23 cellular contexts compared by ENCODE assay signal in the genomic region with DNA sequence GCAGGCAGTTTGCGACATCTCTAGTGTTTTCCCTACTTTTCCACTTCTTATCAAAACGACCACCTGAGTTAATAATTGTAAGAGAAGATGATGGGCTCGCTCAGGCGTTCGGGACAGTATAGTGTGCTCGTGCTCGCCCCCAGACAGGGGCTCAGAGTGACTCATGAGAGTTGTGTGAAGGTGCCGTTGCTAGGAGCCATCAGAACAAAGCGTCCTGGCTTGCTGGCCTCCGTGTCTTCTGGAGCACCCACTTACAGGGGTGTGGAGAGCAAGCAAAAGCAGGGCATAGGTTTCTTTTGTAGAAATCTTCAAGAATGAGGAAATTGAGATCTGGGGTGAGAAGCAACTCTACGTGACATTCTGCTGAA.
DNase-seq lines count a peak whose midpoint lies in the region; ATAC-seq and TF ChIP-seq lines count a peak whose summit lies in the region.
"Had no signal": no experiment of that assay in that cellular context is flagged by ENCODE, and none has a peak within 500 bp of the region (broad histone marks: within the 10 kb centered on the region; RNA-seq: fewer than 3 reads in every experiment).

No MANE protein-coding gene starts in this region.

- peaks cover 9% of the 10 kb centered on the region for H3K9me3 ChIP-seq in mammary epithelial cell (replicated peaks; ENCODE audit: insufficient read depth, low read length)
- H3K9me3 ChIP-seq: heart left ventricle had no signal

- H3K4me1 ChIP-seq in mammary epithelial cell (ENCODE audit: insufficient read depth, low read length) = no peaks in the 10 kb centered on the region
- H3K4me1 ChIP-seq: heart left ventricle, stomach had no signal

- ATAC-seq in GM19324 (IDR thresholded peaks at IDR 0.05; ENCODE audit: low FRiP score, unreplicated experiment) (peak; percentile 41), HG03045 (IDR thresholded peaks at IDR 0.05; ENCODE audit: unreplicated experiment) (peak; percentile 42)
- no peak for ATAC-seq in activated T-helper 17 cell treated with anti-CD3 and anti-CD28 coated beads, Interleukin-2, amount 50 U/mL, for 72 hours (replicated peaks)
- ATAC-seq: HCT116, heart left ventricle had no signal

- dilution Hi-C loops in mammary epithelial cell (cut with HindIII; ENCODE audit: low sequenced_read_pairs) = no loop called here

- no peak for TF ChIP-seq CTCF in GM06990 (IDR thresholded peaks at IDR 0.05; ENCODE audit: insufficient read depth, low read length, poor library complexity, severe bottlenecking)
- no peak for TF ChIP-seq CTCF in mammary epithelial cell (conservative IDR thresholded peaks at IDR 0.05 in 1 of 2, IDR thresholded peaks at IDR 0.05 in 1 of 2; ENCODE audit: extremely low read depth in 1 of 2, insufficient read depth in 1 of 2, low read depth in 1 of 2, low read length in 2 of 2)

- no TSS peak for BruUV-seq in mammary epithelial cell (replicated peaks; lab: Mats Ljungman, UMichigan)

- H3K36me3 ChIP-seq in GM06990 (ENCODE audit: control insufficient read depth, insufficient read depth, low read length) = no peaks in the 10 kb centered on the region
- H3K36me3 ChIP-seq in mammary epithelial cell (ENCODE audit: insufficient read depth, low read length) = no peaks in the 10 kb centered on the region
- H3K36me3 ChIP-seq: heart left ventricle, ovary, stomach had no signal

- no peaks in the 10 kb centered on the region for H3K4me1 Mint-ChIP-seq in activated T-helper 17 cell treated with anti-CD3 and anti-CD28 coated beads, Interleukin-2, amount 50 U/mL, for 72 hours
- H3K4me1 Mint-ChIP-seq: activated naive CD4-positive, alpha-beta T cell treated with anti-CD3 and anti-CD28 coated beads, Interleukin-2, amount 10 ng/mL, durations not matched to agents 7 days and 5 days had no signal

- no peaks in the 10 kb centered on the region for H3K27me3 ChIP-seq in GM06990 (replicated peaks; ENCODE audit: control insufficient read depth, insufficient read depth, low read length)
- H3K27me3 ChIP-seq in mammary epithelial cell (ENCODE audit: insufficient read depth, low read length) = no peaks in the 10 kb centered on the region
- H3K27me3 ChIP-seq: ovary, stomach had no signal

- H3K4me3 Mint-ChIP-seq in activated T-helper 17 cell treated with anti-CD3 and anti-CD28 coated beads, Interleukin-2, amount 50 U/mL, for 72 hours = no peak overlapping the region
- H3K4me3 Mint-ChIP-seq: activated naive CD4-positive, alpha-beta T cell treated with anti-CD3 and anti-CD28 coated beads, Interleukin-2, amount 10 ng/mL, durations not matched to agents 7 days and 5 days had no signal

- WGBS in mammary epithelial cell (ENCODE audit: low coverage, missing lambda C conversion rate) = 37% methylated on average over 8 of the region's 11 CpGs

- no peaks in the 10 kb centered on the region for H4K20me1 ChIP-seq in mammary epithelial cell (ENCODE audit: insufficient read depth, low read length)

- no peak overlapping the region for H3K27ac Mint-ChIP-seq in activated T-helper 17 cell treated with anti-CD3 and anti-CD28 coated beads, Interleukin-2, amount 50 U/mL, for 72 hours
- H3K27ac Mint-ChIP-seq: activated naive CD4-positive, alpha-beta T cell treated with anti-CD3 and anti-CD28 coated beads, Interleukin-2, amount 10 ng/mL, durations not matched to agents 7 days and 5 days had no signal

- DNase-seq in GM06990 (ENCODE audit: extremely low read depth, insufficient read length) = peak; percentile 35
- peak; percentile 43 for DNase-seq in left kidney (ENCODE audit: low read depth, low spot score)
- DNase-seq in mammary epithelial cell = no peak
- DNase-seq in T1000 (lab: John Stamatoyannopoulos, UW) = no peak
- DNase-seq: activated CD4-positive, alpha-beta T cell treated with anti-CD3 and anti-CD28 coated beads for 1 hour; activated CD8-positive, alpha-beta memory T cell treated with anti-CD3 and anti-CD28 coated beads, Interleukin-2, amount 50 U/mL, for 4 hours; activated naive CD4-positive, alpha-beta T cell treated with anti-CD3 and anti-CD28 coated beads, Interleukin-2, amount 10 ng/mL, durations not matched to agents 7 days and 5 days; aorta; effector memory CD4-positive, alpha-beta T cell; GF-D8; heart left ventricle; immature natural killer cell; NCI-H1694; NCI-H226; ovary; stimulated activated CD4-positive, alpha-beta T cell treated with anti-CD3 and anti-CD28 coated beads, Interleukin-1b, Interleukin-23, amount 100 ng/mL, for 48 hours; stomach had no signal

- CTCF ChIA-PET in mammary epithelial cell (lab: Charles Lee; ENCODE audit: low non-redundant PET) = no interaction called here

- intact Hi-C loops in mammary epithelial cell (cut with micrococcal nuclease) = no loop called here

- in situ Hi-C loops in mammary epithelial cell (cut with MboI; ENCODE audit: low sequenced_read_pairs in 2 of 2) = no loop called here

- H3K9me3 Mint-ChIP-seq in activated T-helper 17 cell treated with anti-CD3 and anti-CD28 coated beads, Interleukin-2, amount 50 U/mL, for 72 hours = peaks cover 4% of the 10 kb centered on the region
- H3K9me3 Mint-ChIP-seq: activated naive CD4-positive, alpha-beta T cell treated with anti-CD3 and anti-CD28 coated beads, Interleukin-2, amount 10 ng/mL, durations not matched to agents 7 days and 5 days had no signal

- no peaks in the 10 kb centered on the region for H3K79me2 ChIP-seq in mammary epithelial cell (ENCODE audit: insufficient read depth, low read length)

- H2AFZ ChIP-seq in mammary epithelial cell (ENCODE audit: low read depth, low read length) = no peak overlapping the region

- H3K36me3 Mint-ChIP-seq in activated T-helper 17 cell treated with anti-CD3 and anti-CD28 coated beads, Interleukin-2, amount 50 U/mL, for 72 hours (ENCODE audit: low read depth) = no peaks in the 10 kb centered on the region
- H3K36me3 Mint-ChIP-seq: activated naive CD4-positive, alpha-beta T cell treated with anti-CD3 and anti-CD28 coated beads, Interleukin-2, amount 10 ng/mL, durations not matched to agents 7 days and 5 days; immature natural killer cell had no signal

- H3K27ac ChIP-seq in mammary epithelial cell (ENCODE audit: insufficient read depth, low read depth, low read length) = no peak overlapping the region
- H3K27ac ChIP-seq: heart left ventricle, ovary, SK-N-MC, stomach had no signal

- H3K27me3 Mint-ChIP-seq in activated T-helper 17 cell treated with anti-CD3 and anti-CD28 coated beads, Interleukin-2, amount 50 U/mL, for 72 hours = peaks cover 12% of the 10 kb centered on the region
- H3K27me3 Mint-ChIP-seq: activated naive CD4-positive, alpha-beta T cell treated with anti-CD3 and anti-CD28 coated beads, Interleukin-2, amount 10 ng/mL, durations not matched to agents 7 days and 5 days had no signal

- H3K9ac ChIP-seq in mammary epithelial cell (ENCODE audit: insufficient read depth, low read length) = no peak overlapping the region

- H3K4me3 ChIP-seq in GM06990 (replicated peaks; ENCODE audit: low read depth, low read length) (peak overlapping the region; percentile 32), mammary epithelial cell (replicated peaks in 1 of 3; ENCODE audit: insufficient read depth in 1 of 3, low read depth in 2 of 3, low read length in 3 of 3) (no peak overlapping the region)
- H3K4me3 ChIP-seq: heart left ventricle, lung, ovary, SK-N-MC, stomach had no signal

- H3K4me2 ChIP-seq in mammary epithelial cell (ENCODE audit: insufficient read depth, low read depth, low read length) = no peak overlapping the region

Comparison
In these comparisons a context has a peak if more than half of its experiments do, and no peak if none do; other contexts are left out.
1. DNase-seq: peak in GM06990 (single experiment) and left kidney (single experiment); none in mammary epithelial cell (single experiment) and T1000 (single experiment).